1 cellular context compared by ENCODE assay signal in genomic region chr20:49701916-49702315, GRCh38.
TF ChIP-seq lines count a peak whose summit lies in the region.

No MANE protein-coding gene starts in this region.

TF ChIP-seq in GM12878, 131 proteins besides CTCF, POLR2A, EP300 and RAD21:
- TF ChIP-seq, protein P1, sequence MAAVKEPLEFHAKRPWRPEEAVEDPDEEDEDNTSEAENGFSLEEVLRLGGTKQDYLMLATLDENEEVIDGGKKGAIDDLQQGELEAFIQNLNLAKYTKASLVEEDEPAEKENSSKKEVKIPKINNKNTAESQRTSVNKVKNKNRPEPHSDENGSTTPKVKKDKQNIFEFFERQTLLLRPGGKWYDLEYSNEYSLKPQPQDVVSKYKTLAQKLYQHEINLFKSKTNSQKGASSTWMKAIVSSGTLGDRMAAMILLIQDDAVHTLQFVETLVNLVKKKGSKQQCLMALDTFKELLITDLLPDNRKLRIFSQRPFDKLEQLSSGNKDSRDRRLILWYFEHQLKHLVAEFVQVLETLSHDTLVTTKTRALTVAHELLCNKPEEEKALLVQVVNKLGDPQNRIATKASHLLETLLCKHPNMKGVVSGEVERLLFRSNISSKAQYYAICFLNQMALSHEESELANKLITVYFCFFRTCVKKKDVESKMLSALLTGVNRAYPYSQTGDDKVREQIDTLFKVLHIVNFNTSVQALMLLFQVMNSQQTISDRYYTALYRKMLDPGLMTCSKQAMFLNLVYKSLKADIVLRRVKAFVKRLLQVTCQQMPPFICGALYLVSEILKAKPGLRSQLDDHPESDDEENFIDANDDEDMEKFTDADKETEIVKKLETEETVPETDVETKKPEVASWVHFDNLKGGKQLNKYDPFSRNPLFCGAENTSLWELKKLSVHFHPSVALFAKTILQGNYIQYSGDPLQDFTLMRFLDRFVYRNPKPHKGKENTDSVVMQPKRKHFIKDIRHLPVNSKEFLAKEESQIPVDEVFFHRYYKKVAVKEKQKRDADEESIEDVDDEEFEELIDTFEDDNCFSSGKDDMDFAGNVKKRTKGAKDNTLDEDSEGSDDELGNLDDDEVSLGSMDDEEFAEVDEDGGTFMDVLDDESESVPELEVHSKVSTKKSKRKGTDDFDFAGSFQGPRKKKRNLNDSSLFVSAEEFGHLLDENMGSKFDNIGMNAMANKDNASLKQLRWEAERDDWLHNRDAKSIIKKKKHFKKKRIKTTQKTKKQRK (IDR thresholded peaks at IDR 0.05; ENCODE audit: low read depth, low read length): no peak
- no peak for TF ChIP-seq MXI1 (IDR thresholded peaks at IDR 0.05; ENCODE audit: low read depth, low read length)
- no peak for TF ChIP-seq CREB1 (IDR thresholded peaks at IDR 0.05; ENCODE audit: low read depth)
- TF ChIP-seq SIX5 (IDR thresholded peaks at IDR 0.05; ENCODE audit: low read depth, low read length, severe bottlenecking): no peak
